In genomic region chr6:138248011-138248410, GRCh38 we compare ENCODE assay signal across 35 cellular contexts. TPM values are rescaled to one million over a fixed set of nuclear protein-coding genes. Genes with fewer than 3 reads are reported as not detected.
"Had no signal": no experiment of that assay in that cellular context is flagged by ENCODE, and none has a peak within 500 bp of the region (broad histone marks: within the 10 kb centered on the region; RNA-seq: fewer than 3 reads in every experiment).

No MANE protein-coding gene starts in this region.

- H3K4me1 ChIP-seq: parathyroid adenoma, psoas muscle, thyroid gland, tibial nerve, vagina had no signal

- FAIRE-seq: small intestine, urothelium cell line had no signal

- H3K79me2 ChIP-seq: parathyroid adenoma had no signal

- H3K9ac ChIP-seq: parathyroid adenoma had no signal

- H2AFZ ChIP-seq: parathyroid adenoma had no signal

- H3K36me3 ChIP-seq: neutrophil, ovary, thoracic aorta, thyroid gland, tibial nerve, vagina had no signal

- H3K9me3 Mint-ChIP-seq: naive thymus-derived CD8-positive, alpha-beta T cell; natural killer cell treated with Interleukin-12 subunit alpha and Interleukin-12 subunit beta and Interleukin-15 and Interleukin-18, amount 100 ng/mL, for 72 hours; nephron progenitor cell; neural crest cell; stimulated activated effector memory CD8-positive, alpha-beta T cell treated with anti-CD3 and anti-CD28 coated beads, Interleukin-12 subunit alpha, Interleukin-12 subunit beta, amount 100 ng/mL, for 72 hours; stimulated activated naive B cell treated with anti-CD40 and anti-IgM and Interleukin-4, amounts not matched to agents 10 μg/mL and 1 μg/mL and 100 μg/mL, for 72 hours; stimulated activated naive CD8-positive, alpha-beta T cell treated with anti-CD3 and anti-CD28 coated beads, Interleukin-15, Interleukin-2, amounts not matched to agents 100 ng/mL and 50 ng/mL, for 24 hours had no signal

- H3K27me3 Mint-ChIP-seq: progenitor cell of endocrine pancreas had no signal

- H3K9me3 ChIP-seq: neutrophil, ovary, psoas muscle, stomach, thoracic aorta, thyroid gland, tibial nerve, upper lobe of left lung, vagina had no signal

- DNase-seq: naive thymus-derived CD8-positive, alpha-beta T cell; nephron progenitor cell; nucleus accumbens; ovary; posterior cingulate gyrus; psoas muscle; right cardiac atrium; small intestine; stimulated activated CD4-positive, alpha-beta T cell treated with anti-CD3 and anti-CD28 coated beads, Interleukin-15, amount 100 ng/mL, for 24 hours; stimulated activated CD4-positive, alpha-beta T cell treated with anti-CD3 and anti-CD28 coated beads, Interleukin-2, amount 100 ng/mL, for 24 hours; stimulated activated CD4-positive, alpha-beta T cell treated with anti-CD3 and anti-CD28 coated beads, Interleukin-2, amount 100 ng/mL, for 48 hours; stimulated activated CD4-positive, alpha-beta T cell treated with anti-CD3 and anti-CD28 coated beads, Interleukin-4, amount 100 ng/mL, for 24 hours; stimulated activated naive B cell treated with anti-CD40 and anti-IgM and Interleukin-4, amounts not matched to agents 10 μg/mL and 1 μg/mL and 100 μg/mL, for 72 hours; stimulated activated naive CD4-positive, alpha-beta T cell treated with Interleukin-2 at 50 U/mL for 16 hours; stomach; thyroid gland; upper lobe of left lung had no signal

- H3K36me3 Mint-ChIP-seq: naive thymus-derived CD8-positive, alpha-beta T cell; natural killer cell treated with Interleukin-12 subunit alpha and Interleukin-12 subunit beta and Interleukin-15 and Interleukin-18, amount 100 ng/mL, for 72 hours; stimulated activated effector memory CD8-positive, alpha-beta T cell treated with anti-CD3 and anti-CD28 coated beads, Interleukin-12 subunit alpha, Interleukin-12 subunit beta, amount 100 ng/mL, for 72 hours; stimulated activated naive B cell treated with anti-CD40 and anti-IgM and Interleukin-4, amounts not matched to agents 10 μg/mL and 1 μg/mL and 100 μg/mL, for 72 hours had no signal

- H3K27ac ChIP-seq: neutrophil, ovary, parathyroid adenoma, psoas muscle, thoracic aorta, thyroid gland, tibial nerve, upper lobe of left lung, vagina had no signal

- H3K27ac Mint-ChIP-seq: naive thymus-derived CD8-positive, alpha-beta T cell; natural killer cell treated with Interleukin-12 subunit alpha and Interleukin-12 subunit beta and Interleukin-15 and Interleukin-18, amount 100 ng/mL, for 72 hours; nephron progenitor cell; progenitor cell of endocrine pancreas; stimulated activated effector memory CD8-positive, alpha-beta T cell treated with anti-CD3 and anti-CD28 coated beads, Interleukin-12 subunit alpha, Interleukin-12 subunit beta, amount 100 ng/mL, for 72 hours; stimulated activated naive B cell treated with anti-CD40 and anti-IgM and Interleukin-4, amounts not matched to agents 10 μg/mL and 1 μg/mL and 100 μg/mL, for 72 hours; stimulated activated naive CD8-positive, alpha-beta T cell treated with anti-CD3 and anti-CD28 coated beads, Interleukin-15, Interleukin-2, amounts not matched to agents 100 ng/mL and 50 ng/mL, for 24 hours had no signal

- ATAC-seq: naive thymus-derived CD8-positive, alpha-beta T cell; natural killer cell treated with Interleukin-12 subunit alpha and Interleukin-12 subunit beta and Interleukin-15 and Interleukin-18, amount 100 ng/mL, for 72 hours; psoas muscle; right cardiac atrium; sciatic nerve; stimulated activated effector memory CD8-positive, alpha-beta T cell treated with anti-CD3 and anti-CD28 coated beads, Interleukin-12 subunit alpha, Interleukin-12 subunit beta, amount 100 ng/mL, for 72 hours; stimulated activated naive B cell treated with anti-CD40 and anti-IgM and Interleukin-4, amounts not matched to agents 10 μg/mL and 1 μg/mL and 100 μg/mL, for 72 hours had no signal

- H3K4me1 Mint-ChIP-seq: naive thymus-derived CD8-positive, alpha-beta T cell; stimulated activated effector memory CD8-positive, alpha-beta T cell treated with anti-CD3 and anti-CD28 coated beads, Interleukin-12 subunit alpha, Interleukin-12 subunit beta, amount 100 ng/mL, for 72 hours; stimulated activated naive B cell treated with anti-CD40 and anti-IgM and Interleukin-4, amounts not matched to agents 10 μg/mL and 1 μg/mL and 100 μg/mL, for 72 hours had no signal

- H3K4me3 Mint-ChIP-seq: naive thymus-derived CD8-positive, alpha-beta T cell; natural killer cell treated with Interleukin-12 subunit alpha and Interleukin-12 subunit beta and Interleukin-15 and Interleukin-18, amount 100 ng/mL, for 72 hours; nephron progenitor cell; neural crest cell; stimulated activated effector memory CD8-positive, alpha-beta T cell treated with anti-CD3 and anti-CD28 coated beads, Interleukin-12 subunit alpha, Interleukin-12 subunit beta, amount 100 ng/mL, for 72 hours; stimulated activated naive B cell treated with anti-CD40 and anti-IgM and Interleukin-4, amounts not matched to agents 10 μg/mL and 1 μg/mL and 100 μg/mL, for 72 hours; stimulated activated naive CD8-positive, alpha-beta T cell treated with anti-CD3 and anti-CD28 coated beads, Interleukin-15, Interleukin-2, amounts not matched to agents 100 ng/mL and 50 ng/mL, for 24 hours had no signal

- H3K4me3 ChIP-seq: ovary, psoas muscle, stomach, thoracic aorta, thyroid gland, tibial nerve, upper lobe of left lung, vagina had no signal

- H3K27me3 ChIP-seq: neutrophil, ovary, stomach, thyroid gland, tibial nerve, upper lobe of left lung, vagina had no signal

RNA-seq across cellular contexts. Expression of gene PBOV1, which starts 29.7 kb away (rescaled TPM):
- total RNA-seq: naive thymus-derived CD8-positive, alpha-beta T cell; natural killer cell treated with Interleukin-12 subunit alpha and Interleukin-12 subunit beta and Interleukin-15 and Interleukin-18, amount 100 ng/mL, for 72 hours; neural crest cell; omental fat pad; ovary; progenitor cell of endocrine pancreas; psoas muscle; renal cortical epithelial cell; right cardiac atrium; sciatic nerve; skeletal muscle tissue; stomach; subcutaneous adipose tissue; temporal lobe; thoracic aorta; thyroid gland; tibial nerve; upper lobe of left lung; ureter; vagina had no signal
- polyA plus RNA-seq: naive thymus-derived CD8-positive, alpha-beta T cell; ovary; psoas muscle; right cardiac atrium; small intestine; stomach had no signal
